17 cellular contexts compared by ENCODE assay signal in the genomic region with DNA sequence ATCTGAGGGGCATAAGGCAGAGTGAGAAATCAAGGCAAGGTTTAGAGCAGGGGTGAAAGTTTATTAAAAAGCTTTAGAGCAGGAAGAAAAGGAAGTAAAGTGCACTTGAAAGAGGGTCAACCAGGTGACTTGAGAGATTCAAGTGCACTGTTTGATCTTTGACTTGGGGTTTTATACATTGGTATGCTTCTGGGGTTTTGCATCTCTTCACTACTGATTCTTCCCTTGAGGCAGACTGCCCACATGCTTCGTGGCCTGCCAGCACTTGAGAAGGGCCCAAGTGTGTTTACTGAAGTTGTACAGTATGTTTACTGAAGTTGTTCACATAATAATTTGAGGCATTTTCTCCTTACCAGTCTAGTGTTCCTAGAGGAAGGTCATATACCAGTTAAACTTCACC.
DNase-seq lines count a peak whose midpoint lies in the region; FAIRE-seq and TF ChIP-seq lines count a peak whose summit lies in the region.
"Had no signal": no experiment of that assay in that cellular context is flagged by ENCODE, and none has a peak within 500 bp of the region (broad histone marks: within the 10 kb centered on the region; RNA-seq: fewer than 3 reads in every experiment).

No MANE protein-coding gene starts in this region.

- H3K79me1 ChIP-seq in H1 (ENCODE audit: low read depth, low read length) (no peaks in the 10 kb centered on the region), mesenchymal stem cell (replicated peaks; ENCODE audit: low read length, poor library complexity, severe bottlenecking) (no peaks in the 10 kb centered on the region)

- H3K4me2 ChIP-seq in H1 (ENCODE audit: insufficient read depth in 1 of 2, low read depth in 2 of 2, low read length in 2 of 2) (no peak overlapping the region), mesenchymal stem cell (ENCODE audit: low read length, poor library complexity, severe bottlenecking) (no peak overlapping the region)
- H3K4me2 ChIP-seq: KMS-11 had no signal

- WGBS in H1 (ENCODE audit: extremely low coverage in 1 of 2, insufficient coverage in 1 of 2, insufficient read length in 1 of 2, insufficient replicate concordance in 2 of 2, low coverage in 1 of 2, low lambda C conversion rate in 2 of 2, missing lambda C conversion rate in 1 of 2), 2 experiments = 83% methylated on average over 1 of the region's 1 CpG; no CpG with 5 or more reads in 1 of the 2 experiments
- no CpG with 5 or more reads among the region's 1 CpG for WGBS in mesenchymal stem cell

- H3K4me3 Mint-ChIP-seq in type B pancreatic cell = no peak overlapping the region
- H3K4me3 Mint-ChIP-seq: CD14-positive monocyte had no signal

- H2AK5ac ChIP-seq in H1 (ENCODE audit: low read depth, low read length) (no peak overlapping the region), mesenchymal stem cell (ENCODE audit: low read length, severe bottlenecking) (no peak overlapping the region)

- peak overlapping the region; percentile 11 for H3K27ac Mint-ChIP-seq in type B pancreatic cell
- H3K27ac Mint-ChIP-seq: CD14-positive monocyte had no signal

- no peak for TF ChIP-seq RAD21 in H1 (IDR thresholded peaks at IDR 0.05 in 1 of 2, conservative IDR thresholded peaks at IDR 0.05 in 1 of 2; ENCODE audit: low read depth in 2 of 2, low read length in 2 of 2)

- H3K9ac ChIP-seq in H1 (replicated peaks in 1 of 4; ENCODE audit: extremely low read depth in 1 of 4, low read depth in 3 of 4, low read length in 3 of 4) (no peak overlapping the region), mesenchymal stem cell (ENCODE audit: low read length) (no peak overlapping the region)
- H3K9ac ChIP-seq: KMS-11 had no signal

- DNase-seq in NCI-H2029 (lab: John Stamatoyannopoulos, UW) = peak; percentile 79
- no peak for DNase-seq in H1 (ENCODE audit: low read depth in 1 of 2, low spot score in 2 of 2)
- peak; percentile 31 for DNase-seq in mesenchymal stem cell
- DNase-seq in type B pancreatic cell (ENCODE audit: extremely low spot score, unreplicated experiment) = no peak
- no peak for DNase-seq in activated effector memory CD4-positive, alpha-beta T cell treated with Interleukin-2 at 50 U/mL for 16 hours
- no peak for DNase-seq in GM12892 (ENCODE audit: insufficient read length)
- DNase-seq in left ventricle myocardium inferior = no peak
- DNase-seq: COR-L47, GF-D8, NCI-H1436 treated with DMSO at 0.1 percent for 48 hours, NCI-H2081 treated with DMSO at 0.1 percent for 48 hours, NCI-H510A, NCI-H774, Right ventricle myocardium superior had no signal

- no peak for TF ChIP-seq CTCF in H1 (IDR thresholded peaks at IDR 0.05; ENCODE audit: control extremely low read depth in 1 of 3, insufficient read depth in 1 of 3, low read depth in 1 of 3, low read length in 3 of 3)
- no peak for TF ChIP-seq CTCF in type B pancreatic cell (conservative IDR thresholded peaks at IDR 0.05)
- no peak for TF ChIP-seq CTCF in left ventricle myocardium inferior (IDR thresholded peaks at IDR 0.05; ENCODE audit: borderline replicate concordance)

- POLR2A ChIA-PET in H1 (lab: Charles Lee; ENCODE audit: partially characterized antibody) = no interaction called here

- H2AFZ ChIP-seq in H1 (ENCODE audit: low read length) = peak overlapping the region; percentile 40; the same call in 1 of the 2 replicates
- H2AFZ ChIP-seq in mesenchymal stem cell (ENCODE audit: low read depth, low read length) = no peak overlapping the region

- H3K18ac ChIP-seq in H1 (ENCODE audit: extremely low read depth, low read length) (no peak overlapping the region), mesenchymal stem cell (ENCODE audit: low read depth in 1 of 2, low read length in 2 of 2) (no peak overlapping the region)

- H3K56ac ChIP-seq in H1 (replicated peaks; ENCODE audit: insufficient read length, low read depth, low read length) = no peak overlapping the region

- intact Hi-C loops in left ventricle myocardium inferior (cut with micrococcal nuclease) = no loop called here

- peaks cover 14% of the 10 kb centered on the region for H3K4me1 Mint-ChIP-seq in type B pancreatic cell (ENCODE audit: unreplicated experiment)
- H3K4me1 Mint-ChIP-seq: CD14-positive monocyte had no signal

- TF ChIP-seq POLR2A in H1 (IDR thresholded peaks at IDR 0.05; ENCODE audit: control extremely low read depth in 1 of 2, low read depth in 2 of 2, low read length in 2 of 2) = no peak
- TF ChIP-seq POLR2A in GM12892 (IDR thresholded peaks at IDR 0.05; ENCODE audit: low read depth, low read length) = no peak

- H3K9me3 ChIP-seq in H1 (ENCODE audit: insufficient read depth in 2 of 2, low read depth in 1 of 2, low read length in 1 of 2) = no peaks in the 10 kb centered on the region
- no peaks in the 10 kb centered on the region for H3K9me3 ChIP-seq in mesenchymal stem cell (ENCODE audit: control insufficient read depth, low read length)
- peaks cover 16% of the 10 kb centered on the region for H3K9me3 ChIP-seq in left ventricle myocardium inferior (replicated peaks)

- H3K27me3 ChIP-seq in H1 (replicated peaks in 1 of 4; ENCODE audit: control insufficient read depth in 3 of 4, extremely low read depth in 1 of 4, insufficient read depth in 3 of 4, low read length in 3 of 4) (no peaks in the 10 kb centered on the region), mesenchymal stem cell (ENCODE audit: control insufficient read depth in 1 of 2, insufficient read depth in 1 of 2, low read length in 2 of 2) (no peaks in the 10 kb centered on the region), left ventricle myocardium inferior (ENCODE audit: low read depth) (no peaks in the 10 kb centered on the region)

- H2BK12ac ChIP-seq in H1 (ENCODE audit: low read depth, low read length) = no peak overlapping the region
- no peak overlapping the region for H2BK12ac ChIP-seq in mesenchymal stem cell (ENCODE audit: low read length in 2 of 2)

- peaks cover 0 to 5% (median 1%) of the 10 kb centered on the region in 4 experiments; a peak in 2 of 7 replicates for H3K4me1 ChIP-seq in H1 (replicated peaks in 1 of 4; ENCODE audit: control insufficient read depth in 3 of 4, insufficient read depth in 4 of 4, low read length in 3 of 4)
- H3K4me1 ChIP-seq in mesenchymal stem cell (ENCODE audit: control insufficient read depth, insufficient read depth, low read depth, low read length) = peaks cover 1% of the 10 kb centered on the region
- H3K4me1 ChIP-seq in left ventricle myocardium inferior = no peaks in the 10 kb centered on the region

- H4K20me1 ChIP-seq in H1 (replicated peaks in 1 of 2; ENCODE audit: control insufficient read depth in 1 of 2, insufficient read depth in 2 of 2, low read length in 2 of 2) = no peaks in the 10 kb centered on the region

- H4K8ac ChIP-seq in H1 (ENCODE audit: extremely low read depth, insufficient read depth, low read length) (no peak overlapping the region), mesenchymal stem cell (ENCODE audit: low read length) (no peak overlapping the region)

- no peak overlapping the region for H4K5ac ChIP-seq in H1 (ENCODE audit: insufficient read length, low read depth, low read length)

- H4K91ac ChIP-seq in H1 (replicated peaks; ENCODE audit: insufficient read length, low read length) = no peak overlapping the region
- no peak overlapping the region for H4K91ac ChIP-seq in mesenchymal stem cell (ENCODE audit: low read length)

- H3K23ac ChIP-seq in H1 (ENCODE audit: insufficient read length) = no peak overlapping the region
- H3K23ac ChIP-seq in mesenchymal stem cell (ENCODE audit: low read length in 2 of 2) = no peak overlapping the region

- H3K27me3 Mint-ChIP-seq in type B pancreatic cell = no peaks in the 10 kb centered on the region

- H2BK120ac ChIP-seq in H1 (replicated peaks; ENCODE audit: low read depth, low read length) (no peak overlapping the region), mesenchymal stem cell (ENCODE audit: low read depth, low read length) (no peak overlapping the region)

- no peak overlapping the region for H2BK20ac ChIP-seq in H1 (ENCODE audit: low read length)

- H3K4ac ChIP-seq in H1 (replicated peaks; ENCODE audit: insufficient read length, low read depth, low read length) = no peak overlapping the region
- no peak overlapping the region for H3K4ac ChIP-seq in mesenchymal stem cell (ENCODE audit: low read depth in 1 of 2, low read length in 2 of 2)

- no peaks in the 10 kb centered on the region for H3K36me3 Mint-ChIP-seq in type B pancreatic cell
- H3K36me3 Mint-ChIP-seq: CD14-positive monocyte had no signal

- no peaks in the 10 kb centered on the region for H3K23me2 ChIP-seq in H1 (ENCODE audit: low read depth, low read length)

- no peaks in the 10 kb centered on the region for H3K79me2 ChIP-seq in H1 (ENCODE audit: control insufficient read depth in 1 of 2, insufficient read depth in 2 of 2, low read length in 2 of 2)

- no peak overlapping the region for H2BK5ac ChIP-seq in H1 (ENCODE audit: low read depth, low read length)
- no peak overlapping the region for H2BK5ac ChIP-seq in mesenchymal stem cell (ENCODE audit: low read depth, low read length, poor library complexity, severe bottlenecking)

- TF ChIP-seq EP300 in H1 (IDR thresholded peaks at IDR 0.05; ENCODE audit: borderline replicate concordance in 1 of 2, low read depth in 2 of 2, low read length in 2 of 2) = no peak

- FAIRE-seq in H1 (lab: Jason Lieb, UNC) (no peak), GM12892 (lab: Jason Lieb, UNC) (no peak)
- FAIRE-seq: H54 had no signal

- no peak overlapping the region for H3K27ac ChIP-seq in H1 (ENCODE audit: low read depth, low read length)
- peak overlapping the region; percentile 38 for H3K27ac ChIP-seq in mesenchymal stem cell (ENCODE audit: low read length, poor library complexity, severe bottlenecking)
- no peak overlapping the region for H3K27ac ChIP-seq in left ventricle myocardium inferior (replicated peaks)
- H3K27ac ChIP-seq: KMS-11 had no signal

- H3K4me3 ChIP-seq in H1 (ENCODE audit: extremely low read depth in 1 of 4, insufficient read depth in 2 of 4, low read depth in 3 of 4, low read length in 4 of 4) (no peak overlapping the region), mesenchymal stem cell (ENCODE audit: insufficient read depth in 1 of 2, low read depth in 1 of 2, low read length in 2 of 2) (no peak overlapping the region), left ventricle myocardium inferior (no peak overlapping the region)

- H3K9me3 Mint-ChIP-seq in type B pancreatic cell = peaks cover 5% of the 10 kb centered on the region

- H2BK15ac ChIP-seq in H1 (ENCODE audit: low read length) (no peak overlapping the region), mesenchymal stem cell (ENCODE audit: low read depth, poor library complexity, severe bottlenecking) (no peak overlapping the region)

- H3K36me3 ChIP-seq in H1 (ENCODE audit: control insufficient read depth in 2 of 4, insufficient read depth in 4 of 4, low read length in 3 of 4) (no peaks in the 10 kb centered on the region), mesenchymal stem cell (ENCODE audit: control insufficient read depth in 1 of 2, insufficient read depth in 2 of 2, low read depth in 1 of 2, low read length in 2 of 2) (no peaks in the 10 kb centered on the region), left ventricle myocardium inferior (no peaks in the 10 kb centered on the region)

- CTCF ChIA-PET in H1 (lab: Charles Lee; ENCODE audit: partially characterized antibody) = interaction anchor here (0.8 kb wide), 1 partner anchor 16 kb away, joined by 3 read pairs; no protein-coding TSS in a partner anchor

- no peak overlapping the region for H3K14ac ChIP-seq in H1 (ENCODE audit: insufficient read length)
- H3K14ac ChIP-seq in mesenchymal stem cell (ENCODE audit: low read length in 2 of 2) = no peak overlapping the region

Comparison
In these comparisons a context has a peak if more than half of its experiments do, and no peak if none do; other contexts are left out.
1. DNase-seq: peak in NCI-H2029 (single experiment) and mesenchymal stem cell (single experiment); none in H1 (0 of 2), type B pancreatic cell (single experiment), activated effector memory CD4-positive, alpha-beta T cell treated with Interleukin-2 at 50 U/mL for 16 hours (single experiment), GM12892 (single experiment) and left ventricle myocardium inferior (single experiment).